Comparison of ENCODE assay signal across 1 cellular context in genomic region chr12:124686001-124686884, GRCh38.
TF ChIP-seq lines count a peak whose summit lies in the region.

No MANE protein-coding gene starts in this region.

TF ChIP-seq in K562, 482 proteins besides CTCF, POLR2A, EP300 and RAD21 (continued from another document and continues in another):
- TF ChIP-seq ZBTB40 (IDR thresholded peaks at IDR 0.05): no peak
- no peak for TF ChIP-seq ZBTB40 (CRISPR knock-in tag; IDR thresholded peaks at IDR 0.05)
- peak; percentile 89 for TF ChIP-seq TOE1 (IDR thresholded peaks at IDR 0.05; ENCODE audit: borderline replicate concordance)
- TF ChIP-seq TOE1 (CRISPR knock-in tag; IDR thresholded peaks at IDR 0.05; ENCODE audit: borderline replicate concordance, low read depth): no peak
- TF ChIP-seq BRF1 (IDR thresholded peaks at IDR 0.05; ENCODE audit: borderline replicate concordance, extremely low read depth, insufficient read length): no peak
- TF ChIP-seq ASH1L (IDR thresholded peaks at IDR 0.05; ENCODE audit: borderline replicate concordance, low read depth, partially characterized antibody): no peak
- TF ChIP-seq ZNF318 (IDR thresholded peaks at IDR 0.05; ENCODE audit: borderline replicate concordance in 1 of 2, low read depth in 1 of 2): no peak
- TF ChIP-seq ZNF79 (CRISPR knock-in tag; IDR thresholded peaks at IDR 0.05; ENCODE audit: low read depth): no peak
- TF ChIP-seq SMARCA4 (IDR thresholded peaks at IDR 0.05): peak; percentile 46; the same call in 1 of the 2 replicates
- TF ChIP-seq AFF1 (IDR thresholded peaks at IDR 0.05; ENCODE audit: low read depth in 1 of 2, partially characterized antibody in 2 of 2): no peak
- no peak for TF ChIP-seq NCOA2 (IDR thresholded peaks at IDR 0.05; ENCODE audit: partially characterized antibody in 2 of 2)
- no peak for TF ChIP-seq ZFPM2 (CRISPR knock-in tag; IDR thresholded peaks at IDR 0.05)
- TF ChIP-seq SMAD2 (IDR thresholded peaks at IDR 0.05; ENCODE audit: low read depth, low read length): no peak
- no peak for TF ChIP-seq ZNF143 (CRISPR knock-in tag; IDR thresholded peaks at IDR 0.05)
- TF ChIP-seq BRD4 (IDR thresholded peaks at IDR 0.05): no peak
- no peak for TF ChIP-seq ETS1 (conservative IDR thresholded peaks at IDR 0.05; ENCODE audit: control insufficient read depth, low read depth, low read length)
- TF ChIP-seq HOXB6 (CRISPR knock-in tag; IDR thresholded peaks at IDR 0.05; ENCODE audit: borderline replicate concordance): no peak
- TF ChIP-seq CCAR2 (IDR thresholded peaks at IDR 0.05; ENCODE audit: low read depth, low read length): no peak
- TF ChIP-seq ATF1 (CRISPR knock-in tag; IDR thresholded peaks at IDR 0.05): no peak
- 0 out of 2 replicates have a peak, but pooled peaks have one; percentile 23 for TF ChIP-seq ATF1 (tag; IDR thresholded peaks at IDR 0.05)
- TF ChIP-seq BRF2 (IDR thresholded peaks at IDR 0.05; ENCODE audit: borderline replicate concordance, insufficient read depth, insufficient read length): no peak
- TF ChIP-seq POLR2AphosphoS5 (IDR thresholded peaks at IDR 0.05; ENCODE audit: control insufficient read depth, insufficient read depth, low read depth, low read length): no peak
- no peak for TF ChIP-seq NFATC3 (IDR thresholded peaks at IDR 0.05)
- TF ChIP-seq ZNF197 (CRISPR knock-in tag; IDR thresholded peaks at IDR 0.05; ENCODE audit: low read depth): no peak
- TF ChIP-seq ZNF512 (tag; IDR thresholded peaks at IDR 0.05): no peak
- TF ChIP-seq JUN (IDR thresholded peaks at IDR 0.05; ENCODE audit: borderline replicate concordance, low read depth, low read length): peak; percentile 71; the same call in 1 of the 2 replicates
- 0 out of 2 replicates have a peak, but pooled peaks have one; percentile 31 for TF ChIP-seq JUN (CRISPR knock-in tag; IDR thresholded peaks at IDR 0.05; ENCODE audit: borderline replicate concordance)
- no peak for TF ChIP-seq CGGBP1 (CRISPR knock-in tag; IDR thresholded peaks at IDR 0.05)
- no peak for TF ChIP-seq RBM15 (IDR thresholded peaks at IDR 0.05; ENCODE audit: insufficient read depth, low read length)
- no peak for TF ChIP-seq ZFP1 (CRISPR knock-in tag; IDR thresholded peaks at IDR 0.05)
